11 cellular contexts compared by ENCODE assay signal in genomic region chr4:7811536-7812190, GRCh38.
DNase-seq lines count a peak whose midpoint lies in the region; ATAC-seq, FAIRE-seq and TF ChIP-seq lines count a peak whose summit lies in the region.
"Had no signal": no experiment of that assay in that cellular context is flagged by ENCODE, and none has a peak within 500 bp of the region (broad histone marks: within the 10 kb centered on the region; RNA-seq: fewer than 3 reads in every experiment).

No MANE protein-coding gene starts in this region.

- H3K23ac ChIP-seq in trophoblast cell (ENCODE audit: low read length), result no peak overlapping the region

- H3K36me3 Mint-ChIP-seq in activated CD4-positive, alpha-beta T cell treated with anti-CD3 and anti-CD28 coated beads, Interleukin-2, amount 10 ng/mL, durations not matched to agents 24 days and 14 days (ENCODE audit: low read depth), result peaks cover 31% of the 10 kb centered on the region

- H3K36me3 ChIP-seq in mammary epithelial cell (ENCODE audit: insufficient read depth, low read length) (peaks cover 32% of the 10 kb centered on the region), trophoblast cell (ENCODE audit: control insufficient read depth in 1 of 2, insufficient read depth in 2 of 2, low read length in 2 of 2) (peaks cover 33 to 40% of the 10 kb centered on the region in 2 experiments)

- no peak overlapping the region for H3K9ac ChIP-seq in mammary epithelial cell (ENCODE audit: insufficient read depth, low read length)
- no peak overlapping the region for H3K9ac ChIP-seq in trophoblast cell (ENCODE audit: low read length)

- H2AFZ ChIP-seq in mammary epithelial cell (ENCODE audit: low read depth, low read length), result no peak overlapping the region
- H2AFZ ChIP-seq in trophoblast cell (ENCODE audit: insufficient read depth, low read length, poor library complexity), result no peak overlapping the region

- no peaks in the 10 kb centered on the region for H3K9me3 Mint-ChIP-seq in activated CD4-positive, alpha-beta T cell treated with anti-CD3 and anti-CD28 coated beads, Interleukin-2, amount 10 ng/mL, durations not matched to agents 24 days and 14 days

- H3K4me3 ChIP-seq in mammary epithelial cell (replicated peaks in 1 of 3; ENCODE audit: insufficient read depth in 1 of 3, low read depth in 2 of 3, low read length in 3 of 3) (no peak overlapping the region), trophoblast cell (ENCODE audit: low read depth, low read length) (no peak overlapping the region)

- no peak overlapping the region for H3K4me3 Mint-ChIP-seq in activated CD4-positive, alpha-beta T cell treated with anti-CD3 and anti-CD28 coated beads, Interleukin-2, amount 10 ng/mL, durations not matched to agents 24 days and 14 days
- H3K4me3 Mint-ChIP-seq: activated CD8-positive, alpha-beta memory T cell treated with anti-CD3 and anti-CD28 coated beads, Interleukin-2, amount 10 ng/mL, durations not matched to agents 7 days and 5 days had no signal

- H3K79me2 ChIP-seq in mammary epithelial cell (ENCODE audit: insufficient read depth, low read length) (peaks cover 8% of the 10 kb centered on the region), trophoblast cell (ENCODE audit: control insufficient read depth, insufficient read depth, low read length, poor library complexity) (peaks cover 2% of the 10 kb centered on the region)

- no peak overlapping the region for H3K4me2 ChIP-seq in mammary epithelial cell (ENCODE audit: insufficient read depth, low read depth, low read length)
- H3K4me2 ChIP-seq in trophoblast cell (ENCODE audit: low read length), result no peak overlapping the region

- no peaks in the 10 kb centered on the region for H4K20me1 ChIP-seq in mammary epithelial cell (ENCODE audit: insufficient read depth, low read length)

- H3K27ac Mint-ChIP-seq in activated CD4-positive, alpha-beta T cell treated with anti-CD3 and anti-CD28 coated beads, Interleukin-2, amount 10 ng/mL, durations not matched to agents 24 days and 14 days, result no peak overlapping the region
- H3K27ac Mint-ChIP-seq: activated CD8-positive, alpha-beta memory T cell treated with anti-CD3 and anti-CD28 coated beads, Interleukin-2, amount 10 ng/mL, durations not matched to agents 7 days and 5 days had no signal

- no peak for TF ChIP-seq CTCF in AG09319 (IDR thresholded peaks at IDR 0.05; ENCODE audit: low read depth, low read length)
- no peak for TF ChIP-seq CTCF in mammary epithelial cell (conservative IDR thresholded peaks at IDR 0.05 in 1 of 2, IDR thresholded peaks at IDR 0.05 in 1 of 2; ENCODE audit: extremely low read depth in 1 of 2, insufficient read depth in 1 of 2, low read depth in 1 of 2, low read length in 2 of 2)

- peaks cover 7% of the 10 kb centered on the region for H3K4me1 Mint-ChIP-seq in activated CD4-positive, alpha-beta T cell treated with anti-CD3 and anti-CD28 coated beads, Interleukin-2, amount 10 ng/mL, durations not matched to agents 24 days and 14 days

- no peak for FAIRE-seq in urothelium cell line (lab: Jason Lieb, UNC)

- no peak overlapping the region for H2BK12ac ChIP-seq in trophoblast cell (ENCODE audit: low read length)

- no peak overlapping the region for H4K91ac ChIP-seq in trophoblast cell (ENCODE audit: low read depth, low read length)

- no peak overlapping the region for H4K12ac ChIP-seq in trophoblast cell (ENCODE audit: low read depth, low read length)

- CTCF ChIA-PET in mammary epithelial cell (lab: Charles Lee; ENCODE audit: low non-redundant PET), result no interaction called here

- intact Hi-C loops in mammary epithelial cell (cut with micrococcal nuclease), result no loop called here
- intact Hi-C loops in activated CD4-positive, alpha-beta T cell treated with anti-CD3 and anti-CD28 coated beads, Interleukin-2, amount 10 ng/mL, durations not matched to agents 24 days and 14 days (cut with micrococcal nuclease), result no loop called here

- H3K4me1 ChIP-seq in mammary epithelial cell (ENCODE audit: insufficient read depth, low read length) (peaks cover 18% of the 10 kb centered on the region), trophoblast cell (ENCODE audit: control insufficient read depth in 1 of 2, insufficient read depth in 2 of 2, low read length in 2 of 2) (peaks cover 11 to 17% of the 10 kb centered on the region in 2 experiments)

- no TSS peak for BruUV-seq in mammary epithelial cell (replicated peaks; lab: Mats Ljungman, UMichigan)

- H2BK5ac ChIP-seq in trophoblast cell (ENCODE audit: low read depth, low read length, poor library complexity), result no peak overlapping the region

- no peak overlapping the region for H2BK120ac ChIP-seq in trophoblast cell (ENCODE audit: insufficient read depth, low read length, poor library complexity)

- H3K9me3 ChIP-seq in mammary epithelial cell (replicated peaks; ENCODE audit: insufficient read depth, low read length) (peaks cover 18% of the 10 kb centered on the region), trophoblast cell (ENCODE audit: insufficient read depth, low read depth, low read length) (no peaks in the 10 kb centered on the region)
- H3K9me3 ChIP-seq: ascending aorta had no signal

- H4K8ac ChIP-seq in trophoblast cell (ENCODE audit: low read depth, low read length), result no peak overlapping the region

- no peak overlapping the region for H3K4ac ChIP-seq in trophoblast cell (ENCODE audit: low read depth, low read length)

- DNase-seq in AG09319 (ENCODE audit: extremely low read depth, low read depth) (peak; percentile 61), mammary epithelial cell (peak; percentile 11), iris pigment epithelial cell (ENCODE audit: low read depth) (peak; percentile 83), trophoblast cell (peak; percentile 26 to 46), urothelium cell line (ENCODE audit: low spot score) (no peak)
- DNase-seq in activated CD4-positive, alpha-beta T cell treated with anti-CD3 and anti-CD28 coated beads, Interleukin-2, amount 10 ng/mL, durations not matched to agents 24 days and 14 days, result no peak
- DNase-seq: activated CD8-positive, alpha-beta memory T cell treated with anti-CD3 and anti-CD28 coated beads, Interleukin-2, amount 10 ng/mL, durations not matched to agents 7 days and 5 days; NCI-H187 had no signal

- in situ Hi-C loops in mammary epithelial cell (cut with MboI; ENCODE audit: low sequenced_read_pairs in 2 of 2), result no loop called here

- no peak overlapping the region for H3K18ac ChIP-seq in trophoblast cell (ENCODE audit: low read length)

- peaks cover 3% of the 10 kb centered on the region for H3K79me1 ChIP-seq in trophoblast cell (ENCODE audit: low read length)

- H2AK5ac ChIP-seq in trophoblast cell (ENCODE audit: low read length), result no peak overlapping the region

- no peaks in the 10 kb centered on the region for H3K27me3 ChIP-seq in mammary epithelial cell (ENCODE audit: insufficient read depth, low read length)
- no peaks in the 10 kb centered on the region for H3K27me3 ChIP-seq in trophoblast cell (ENCODE audit: insufficient read depth, low read length)
- H3K27me3 ChIP-seq: ascending aorta had no signal

- no peak overlapping the region for H3K27ac ChIP-seq in mammary epithelial cell (ENCODE audit: insufficient read depth, low read depth, low read length)
- no peak overlapping the region for H3K27ac ChIP-seq in trophoblast cell (ENCODE audit: low read depth, low read length)

- dilution Hi-C loops in mammary epithelial cell (cut with HindIII; ENCODE audit: low sequenced_read_pairs), result no loop called here

- 61% methylated on average over 19 of the region's 25 CpGs for WGBS in mammary epithelial cell (ENCODE audit: low coverage, missing lambda C conversion rate)
- no CpG with 5 or more reads among the region's 25 CpGs for WGBS in trophoblast cell (ENCODE audit: extremely low coverage, insufficient coverage, insufficient read length)

- no peaks in the 10 kb centered on the region for H3K27me3 Mint-ChIP-seq in activated CD4-positive, alpha-beta T cell treated with anti-CD3 and anti-CD28 coated beads, Interleukin-2, amount 10 ng/mL, durations not matched to agents 24 days and 14 days
- H3K27me3 Mint-ChIP-seq: activated CD8-positive, alpha-beta memory T cell treated with anti-CD3 and anti-CD28 coated beads, Interleukin-2, amount 10 ng/mL, durations not matched to agents 7 days and 5 days had no signal

- no peak overlapping the region for H3K14ac ChIP-seq in trophoblast cell (ENCODE audit: low read length)

- ATAC-seq in HG03045 (IDR thresholded peaks at IDR 0.05; ENCODE audit: unreplicated experiment) (no peak), GM21529 (IDR thresholded peaks at IDR 0.05; ENCODE audit: unreplicated experiment) (no peak)
- ATAC-seq: activated CD8-positive, alpha-beta memory T cell treated with anti-CD3 and anti-CD28 coated beads, Interleukin-2, amount 10 ng/mL, durations not matched to agents 7 days and 5 days had no signal

Comparison
In these comparisons a context has a peak if more than half of its experiments do, and no peak if none do; other contexts are left out.
1. DNase-seq: peak in AG09319 (single experiment), mammary epithelial cell (single experiment), iris pigment epithelial cell (single experiment) and trophoblast cell (2 of 2); none in activated CD4-positive, alpha-beta T cell treated with anti-CD3 and anti-CD28 coated beads, Interleukin-2, amount 10 ng/mL, durations not matched to agents 24 days and 14 days (single experiment) and urothelium cell line (single experiment).